11 cellular contexts compared by ENCODE assay signal in the genomic region with DNA sequence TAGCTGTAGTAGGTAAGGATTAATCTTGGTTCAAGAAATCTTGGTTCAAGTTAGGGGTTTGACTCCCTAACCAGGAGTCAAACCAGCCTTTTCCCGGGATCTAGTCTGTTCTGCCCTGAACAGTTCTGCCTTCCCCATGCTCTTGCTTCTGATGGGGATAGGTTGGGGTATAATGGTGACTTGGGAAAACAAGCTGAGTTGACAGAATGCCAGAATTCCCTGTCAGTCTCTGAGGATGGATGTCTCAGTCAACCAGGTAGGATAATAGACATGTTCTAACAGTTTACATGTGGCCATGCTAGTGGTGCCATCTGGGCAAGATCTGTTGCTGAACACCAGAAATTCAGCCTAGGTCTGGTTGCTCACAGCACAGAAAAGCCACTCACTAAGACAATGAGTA. TPM values are rescaled to one million over a fixed set of nuclear protein-coding genes. Genes with fewer than 3 reads are reported as not detected.
"Had no signal": no experiment of that assay in that cellular context is flagged by ENCODE, and none has a peak within 500 bp of the region (broad histone marks: within the 10 kb centered on the region; RNA-seq: fewer than 3 reads in every experiment).

No MANE protein-coding gene starts in this region.

- H3K9ac ChIP-seq: GM23248 had no signal

- ATAC-seq: HCT116 had no signal

- H3K4me1 ChIP-seq: HAP-1 had no signal

- H3K36me3 ChIP-seq: HAP-1 had no signal

- H2AFZ ChIP-seq: GM23248 had no signal

- H3K9me3 ChIP-seq: HAP-1 had no signal

- H3K4me3 ChIP-seq: GM23248, HAP-1 had no signal

- DNase-seq: GM23248, GOT3, H7, HFFc6, Kasumi-1, KG1 had no signal

- FAIRE-seq: HTR-8/SVneo had no signal

- H3K27ac ChIP-seq: GM23248 had no signal

RNA-seq across cellular contexts. Expression of a gene that starts 51.4 kb away (rescaled TPM):
- total RNA-seq: H4, HFFc6 had no signal
- polyA plus RNA-seq: GM23248, IgD-negative memory B cell had no signal
